In genomic region chr11:17276236-17277023, GRCh38 we compare ENCODE assay signal across 1 cellular context.
TF ChIP-seq lines count a peak whose summit lies in the region.

NUCB2 (plus strand) TSS chr11:17276739; CDS start chr11:17295324, 18,585 bp downstream.

TF ChIP-seq in HEK293, 187 proteins besides CTCF, POLR2A, EP300 and RAD21 (continued from another document):
- TF ChIP-seq EGR2 (tag by site-specific recombination; IDR thresholded peaks at IDR 0.05; ENCODE audit: low read depth) = peak; percentile 94
- peak; percentile 85 for TF ChIP-seq ZNF501 (tag by site-specific recombination; IDR thresholded peaks at IDR 0.05)
- TF ChIP-seq, protein P1, sequence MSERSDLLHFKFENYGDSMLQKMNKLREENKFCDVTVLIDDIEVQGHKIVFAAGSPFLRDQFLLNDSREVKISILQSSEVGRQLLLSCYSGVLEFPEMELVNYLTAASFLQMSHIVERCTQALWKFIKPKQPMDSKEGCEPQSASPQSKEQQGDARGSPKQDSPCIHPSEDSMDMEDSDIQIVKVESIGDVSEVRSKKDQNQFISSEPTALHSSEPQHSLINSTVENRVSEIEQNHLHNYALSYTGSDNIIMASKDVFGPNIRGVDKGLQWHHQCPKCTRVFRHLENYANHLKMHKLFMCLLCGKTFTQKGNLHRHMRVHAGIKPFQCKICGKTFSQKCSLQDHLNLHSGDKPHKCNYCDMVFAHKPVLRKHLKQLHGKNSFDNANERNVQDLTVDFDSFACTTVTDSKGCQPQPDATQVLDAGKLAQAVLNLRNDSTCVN (tag by site-specific recombination; optimal IDR thresholded peaks at IDR 0.05) = peak; percentile 95
- TF ChIP-seq ZFP3 (tag by site-specific recombination; IDR thresholded peaks at IDR 0.05; ENCODE audit: low read depth) = no peak
- TF ChIP-seq, protein P2, sequence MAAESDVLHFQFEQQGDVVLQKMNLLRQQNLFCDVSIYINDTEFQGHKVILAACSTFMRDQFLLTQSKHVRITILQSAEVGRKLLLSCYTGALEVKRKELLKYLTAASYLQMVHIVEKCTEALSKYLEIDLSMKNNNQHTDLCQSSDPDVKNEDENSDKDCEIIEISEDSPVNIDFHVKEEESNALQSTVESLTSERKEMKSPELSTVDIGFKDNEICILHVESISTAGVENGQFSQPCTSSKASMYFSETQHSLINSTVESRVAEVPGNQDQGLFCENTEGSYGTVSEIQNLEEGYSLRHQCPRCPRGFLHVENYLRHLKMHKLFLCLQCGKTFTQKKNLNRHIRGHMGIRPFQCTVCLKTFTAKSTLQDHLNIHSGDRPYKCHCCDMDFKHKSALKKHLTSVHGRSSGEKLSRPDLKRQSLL (tag by site-specific recombination; IDR thresholded peaks at IDR 0.05) = peak; percentile 91
- 0 out of 2 replicates have a peak, but pooled peaks have one; percentile 53 for TF ChIP-seq ZSCAN16 (tag by site-specific recombination; IDR thresholded peaks at IDR 0.05)
- TF ChIP-seq YY1 (tag by site-specific recombination; IDR thresholded peaks at IDR 0.05) = peak; percentile 64; the same call in 1 of the 2 replicates
- no peak for TF ChIP-seq ZNF132 (tag by site-specific recombination; IDR thresholded peaks at IDR 0.05; ENCODE audit: borderline replicate concordance)
- TF ChIP-seq, protein P3, sequence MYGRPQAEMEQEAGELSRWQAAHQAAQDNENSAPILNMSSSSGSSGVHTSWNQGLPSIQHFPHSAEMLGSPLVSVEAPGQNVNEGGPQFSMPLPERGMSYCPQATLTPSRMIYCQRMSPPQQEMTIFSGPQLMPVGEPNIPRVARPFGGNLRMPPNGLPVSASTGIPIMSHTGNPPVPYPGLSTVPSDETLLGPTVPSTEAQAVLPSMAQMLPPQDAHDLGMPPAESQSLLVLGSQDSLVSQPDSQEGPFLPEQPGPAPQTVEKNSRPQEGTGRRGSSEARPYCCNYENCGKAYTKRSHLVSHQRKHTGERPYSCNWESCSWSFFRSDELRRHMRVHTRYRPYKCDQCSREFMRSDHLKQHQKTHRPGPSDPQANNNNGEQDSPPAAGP (tag by site-specific recombination; IDR thresholded peaks at IDR 0.05) = peak; percentile 17; the same call in 1 of the 2 replicates
- no peak for TF ChIP-seq ZBTB7A (tag by site-specific recombination; IDR thresholded peaks at IDR 0.05; ENCODE audit: low read depth)
- TF ChIP-seq KLF1 (tag by site-specific recombination; IDR thresholded peaks at IDR 0.05) = peak; percentile 70
TF ChIP-seq in HEK293: peak in this region for 56.
